Comparison of ENCODE assay signal across 1 cellular context in genomic region chr10:23171232-23171876, GRCh38.
TF ChIP-seq lines count a peak whose summit lies in the region.

No MANE protein-coding gene starts in this region.

TF ChIP-seq in HepG2, 621 proteins besides CTCF, POLR2A, EP300 and RAD21 (continued from another document and continues in another):
- TF ChIP-seq CBX2 (IDR thresholded peaks at IDR 0.05; ENCODE audit: low read depth, low read length) (no peak), CBX2 (CRISPR knock-in tag; IDR thresholded peaks at IDR 0.05; ENCODE audit: low read depth) (no peak), PCBP2 (optimal IDR thresholded peaks at IDR 0.05; ENCODE audit: low read depth, low read length, poor library complexity, severe bottlenecking) (no peak), KLF15 (CRISPR knock-in tag; IDR thresholded peaks at IDR 0.05; ENCODE audit: borderline replicate concordance) (no peak), KLF9 (CRISPR knock-in tag; IDR thresholded peaks at IDR 0.05; ENCODE audit: low read depth) (no peak), KAT7 (CRISPR knock-in tag; IDR thresholded peaks at IDR 0.05; ENCODE audit: borderline replicate concordance) (no peak), STAG1 (CRISPR knock-in tag; IDR thresholded peaks at IDR 0.05) (no peak), ZNF30 (CRISPR knock-in tag; IDR thresholded peaks at IDR 0.05) (peak; percentile 45; the same call in 1 of the 2 replicates), SALL1 (CRISPR knock-in tag; IDR thresholded peaks at IDR 0.05) (peak; percentile 63), ZFP37 (CRISPR knock-in tag; IDR thresholded peaks at IDR 0.05; ENCODE audit: borderline replicate concordance) (no peak), ZSCAN20 (CRISPR knock-in tag; IDR thresholded peaks at IDR 0.05; ENCODE audit: borderline replicate concordance) (no peak), ZNF337 (CRISPR knock-in tag; IDR thresholded peaks at IDR 0.05; ENCODE audit: borderline replicate concordance, low read depth) (no peak), SATB2 (CRISPR knock-in tag; IDR thresholded peaks at IDR 0.05) (no peak), ZNF724P (CRISPR knock-in tag; IDR thresholded peaks at IDR 0.05; ENCODE audit: borderline replicate concordance) (no peak), SP4 (CRISPR knock-in tag; IDR thresholded peaks at IDR 0.05) (no peak), ZMYM4 (CRISPR knock-in tag; IDR thresholded peaks at IDR 0.05) (no peak), KDM4B (CRISPR knock-in tag; IDR thresholded peaks at IDR 0.05) (no peak), ZNF501 (CRISPR knock-in tag; IDR thresholded peaks at IDR 0.05) (no peak), NKX3-1 (CRISPR knock-in tag; IDR thresholded peaks at IDR 0.05) (no peak; the same call in 1 of the 2 replicates), ZNF292 (CRISPR knock-in tag; IDR thresholded peaks at IDR 0.05; ENCODE audit: borderline replicate concordance, low read depth) (no peak), ELF4 (CRISPR knock-in tag; IDR thresholded peaks at IDR 0.05; ENCODE audit: borderline replicate concordance) (no peak), ZBTB43 (CRISPR knock-in tag; conservative IDR thresholded peaks at IDR 0.05) (0 out of 2 replicates have a peak, but pooled peaks have one; percentile 23), HDAC2 (CRISPR knock-in tag; IDR thresholded peaks at IDR 0.05) (no peak), RXRB (CRISPR knock-in tag; IDR thresholded peaks at IDR 0.05; ENCODE audit: borderline replicate concordance) (0 out of 2 replicates have a peak, but pooled peaks have one; percentile 33), ZNF282 (IDR thresholded peaks at IDR 0.05; ENCODE audit: partially characterized antibody) (no peak), MZF1 (CRISPR knock-in tag; IDR thresholded peaks at IDR 0.05; ENCODE audit: borderline replicate concordance) (no peak), IKZF1 (IDR thresholded peaks at IDR 0.05) (no peak), ZSCAN25 (CRISPR knock-in tag; IDR thresholded peaks at IDR 0.05) (no peak), ZSCAN22 (CRISPR knock-in tag; IDR thresholded peaks at IDR 0.05) (no peak), HINFP (CRISPR knock-in tag; IDR thresholded peaks at IDR 0.05; ENCODE audit: low read depth) (no peak), MED8 (CRISPR knock-in tag; IDR thresholded peaks at IDR 0.05; ENCODE audit: insufficient replicate concordance) (no peak), ZNF605 (CRISPR knock-in tag; IDR thresholded peaks at IDR 0.05) (no peak), IRF9 (CRISPR knock-in tag; IDR thresholded peaks at IDR 0.05; ENCODE audit: borderline replicate concordance) (no peak), AKNA (CRISPR knock-in tag; IDR thresholded peaks at IDR 0.05; ENCODE audit: borderline replicate concordance) (0 out of 2 replicates have a peak, but pooled peaks have one; percentile 53), EZH2 (conservative IDR thresholded peaks at IDR 0.05; ENCODE audit: low read depth, low read length) (no peak), ZNF138 (CRISPR knock-in tag; IDR thresholded peaks at IDR 0.05; ENCODE audit: low read depth) (no peak), TCF7L2 (IDR thresholded peaks at IDR 0.05; ENCODE audit: low read depth, low read length) (no peak), NCOA2 (CRISPR knock-in tag; IDR thresholded peaks at IDR 0.05) (peak; percentile 19; the same call in 1 of the 2 replicates), EEA1 (CRISPR knock-in tag; IDR thresholded peaks at IDR 0.05; ENCODE audit: borderline replicate concordance) (no peak), IKZF4 (CRISPR knock-in tag; IDR thresholded peaks at IDR 0.05; ENCODE audit: borderline replicate concordance, low read depth, not compliant biosample characterization) (no peak), MATR3 (CRISPR knock-in tag; IDR thresholded peaks at IDR 0.05) (no peak), ZNF672 (CRISPR knock-in tag; IDR thresholded peaks at IDR 0.05) (no peak), HDAC1 (CRISPR knock-in tag; IDR thresholded peaks at IDR 0.05) (no peak), ZFP62 (CRISPR knock-in tag; IDR thresholded peaks at IDR 0.05) (no peak), ZNF225 (CRISPR knock-in tag; IDR thresholded peaks at IDR 0.05) (no peak), RFX5 (IDR thresholded peaks at IDR 0.05; ENCODE audit: low read depth, low read length) (no peak), ZNF451 (CRISPR knock-in tag; IDR thresholded peaks at IDR 0.05) (no peak)
- TF ChIP-seq, protein P1, sequence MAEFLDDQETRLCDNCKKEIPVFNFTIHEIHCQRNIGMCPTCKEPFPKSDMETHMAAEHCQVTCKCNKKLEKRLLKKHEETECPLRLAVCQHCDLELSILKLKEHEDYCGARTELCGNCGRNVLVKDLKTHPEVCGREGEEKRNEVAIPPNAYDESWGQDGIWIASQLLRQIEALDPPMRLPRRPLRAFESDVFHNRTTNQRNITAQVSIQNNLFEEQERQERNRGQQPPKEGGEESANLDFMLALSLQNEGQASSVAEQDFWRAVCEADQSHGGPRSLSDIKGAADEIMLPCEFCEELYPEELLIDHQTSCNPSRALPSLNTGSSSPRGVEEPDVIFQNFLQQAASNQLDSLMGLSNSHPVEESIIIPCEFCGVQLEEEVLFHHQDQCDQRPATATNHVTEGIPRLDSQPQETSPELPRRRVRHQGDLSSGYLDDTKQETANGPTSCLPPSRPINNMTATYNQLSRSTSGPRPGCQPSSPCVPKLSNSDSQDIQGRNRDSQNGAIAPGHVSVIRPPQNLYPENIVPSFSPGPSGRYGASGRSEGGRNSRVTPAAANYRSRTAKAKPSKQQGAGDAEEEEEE (CRISPR knock-in tag; IDR thresholded peaks at IDR 0.05; ENCODE audit: borderline replicate concordance) = no peak
- TF ChIP-seq, protein P2, sequence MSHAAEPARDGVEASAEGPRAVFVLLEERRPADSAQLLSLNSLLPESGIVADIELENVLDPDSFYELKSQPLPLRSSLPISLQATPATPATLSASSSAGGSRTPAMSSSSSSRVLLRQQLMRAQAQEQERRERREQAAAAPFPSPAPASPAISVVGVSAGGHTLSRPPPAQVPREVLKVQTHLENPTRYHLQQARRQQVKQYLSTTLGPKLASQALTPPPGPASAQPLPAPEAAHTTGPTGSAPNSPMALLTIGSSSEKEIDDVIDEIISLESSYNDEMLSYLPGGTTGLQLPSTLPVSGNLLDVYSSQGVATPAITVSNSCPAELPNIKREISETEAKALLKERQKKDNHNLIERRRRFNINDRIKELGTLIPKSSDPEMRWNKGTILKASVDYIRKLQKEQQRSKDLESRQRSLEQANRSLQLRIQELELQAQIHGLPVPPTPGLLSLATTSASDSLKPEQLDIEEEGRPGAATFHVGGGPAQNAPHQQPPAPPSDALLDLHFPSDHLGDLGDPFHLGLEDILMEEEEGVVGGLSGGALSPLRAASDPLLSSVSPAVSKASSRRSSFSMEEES (CRISPR knock-in tag; IDR thresholded peaks at IDR 0.05) = 0 out of 2 replicates have a peak, but pooled peaks have one; percentile 41
- TF ChIP-seq, protein P3, sequence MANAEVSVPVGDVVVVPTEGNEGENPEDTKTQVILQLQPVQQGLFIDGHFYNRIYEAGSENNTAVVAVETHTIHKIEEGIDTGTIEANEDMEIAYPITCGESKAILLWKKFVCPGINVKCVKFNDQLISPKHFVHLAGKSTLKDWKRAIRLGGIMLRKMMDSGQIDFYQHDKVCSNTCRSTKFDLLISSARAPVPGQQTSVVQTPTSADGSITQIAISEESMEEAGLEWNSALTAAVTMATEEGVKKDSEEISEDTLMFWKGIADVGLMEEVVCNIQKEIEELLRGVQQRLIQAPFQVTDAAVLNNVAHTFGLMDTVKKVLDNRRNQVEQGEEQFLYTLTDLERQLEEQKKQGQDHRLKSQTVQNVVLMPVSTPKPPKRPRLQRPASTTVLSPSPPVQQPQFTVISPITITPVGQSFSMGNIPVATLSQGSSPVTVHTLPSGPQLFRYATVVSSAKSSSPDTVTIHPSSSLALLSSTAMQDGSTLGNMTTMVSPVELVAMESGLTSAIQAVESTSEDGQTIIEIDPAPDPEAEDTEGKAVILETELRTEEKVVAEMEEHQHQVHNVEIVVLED (CRISPR knock-in tag; IDR thresholded peaks at IDR 0.05; ENCODE audit: borderline replicate concordance) = no peak
- TF ChIP-seq, protein P4, sequence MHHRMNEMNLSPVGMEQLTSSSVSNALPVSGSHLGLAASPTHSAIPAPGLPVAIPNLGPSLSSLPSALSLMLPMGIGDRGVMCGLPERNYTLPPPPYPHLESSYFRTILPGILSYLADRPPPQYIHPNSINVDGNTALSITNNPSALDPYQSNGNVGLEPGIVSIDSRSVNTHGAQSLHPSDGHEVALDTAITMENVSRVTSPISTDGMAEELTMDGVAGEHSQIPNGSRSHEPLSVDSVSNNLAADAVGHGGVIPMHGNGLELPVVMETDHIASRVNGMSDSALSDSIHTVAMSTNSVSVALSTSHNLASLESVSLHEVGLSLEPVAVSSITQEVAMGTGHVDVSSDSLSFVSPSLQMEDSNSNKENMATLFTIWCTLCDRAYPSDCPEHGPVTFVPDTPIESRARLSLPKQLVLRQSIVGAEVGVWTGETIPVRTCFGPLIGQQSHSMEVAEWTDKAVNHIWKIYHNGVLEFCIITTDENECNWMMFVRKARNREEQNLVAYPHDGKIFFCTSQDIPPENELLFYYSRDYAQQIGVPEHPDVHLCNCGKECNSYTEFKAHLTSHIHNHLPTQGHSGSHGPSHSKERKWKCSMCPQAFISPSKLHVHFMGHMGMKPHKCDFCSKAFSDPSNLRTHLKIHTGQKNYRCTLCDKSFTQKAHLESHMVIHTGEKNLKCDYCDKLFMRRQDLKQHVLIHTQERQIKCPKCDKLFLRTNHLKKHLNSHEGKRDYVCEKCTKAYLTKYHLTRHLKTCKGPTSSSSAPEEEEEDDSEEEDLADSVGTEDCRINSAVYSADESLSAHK (CRISPR knock-in tag; IDR thresholded peaks at IDR 0.05; ENCODE audit: borderline replicate concordance) = no peak
- TF ChIP-seq, protein P5, sequence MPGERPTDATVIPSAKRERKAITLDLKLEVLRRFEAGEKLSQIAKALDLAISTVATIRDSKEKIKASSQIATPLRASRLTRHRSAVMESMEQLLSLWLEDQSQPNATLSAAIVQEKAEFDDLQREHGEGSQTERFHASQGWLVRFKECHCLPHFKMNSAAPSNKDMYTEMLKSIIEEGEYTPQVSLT (CRISPR knock-in tag; IDR thresholded peaks at IDR 0.05; ENCODE audit: borderline replicate concordance, low read depth) = no peak
